1 cellular context compared by ENCODE assay signal in genomic region chr18:45361148-45361851, GRCh38.
TF ChIP-seq lines count a peak whose summit lies in the region.

No MANE protein-coding gene starts in this region.

TF ChIP-seq in SK-N-SH, 30 proteins besides CTCF, POLR2A, EP300 and RAD21 (continued from another document):
- TF ChIP-seq PBX3 (IDR thresholded peaks at IDR 0.05), result peak; percentile 91
- peak; percentile 57 for TF ChIP-seq NFIC (IDR thresholded peaks at IDR 0.05; ENCODE audit: borderline replicate concordance)
- TF ChIP-seq JUND (IDR thresholded peaks at IDR 0.05), result peak; percentile 32; the same call in 1 of the 2 replicates
- no peak for TF ChIP-seq RFX5 (IDR thresholded peaks at IDR 0.05; ENCODE audit: low read length)
- TF ChIP-seq CHD2 (IDR thresholded peaks at IDR 0.05; ENCODE audit: low read length, partially characterized antibody), result peak; percentile 16
